Comparison of ENCODE assay signal across 1 cellular context in the genomic region with DNA sequence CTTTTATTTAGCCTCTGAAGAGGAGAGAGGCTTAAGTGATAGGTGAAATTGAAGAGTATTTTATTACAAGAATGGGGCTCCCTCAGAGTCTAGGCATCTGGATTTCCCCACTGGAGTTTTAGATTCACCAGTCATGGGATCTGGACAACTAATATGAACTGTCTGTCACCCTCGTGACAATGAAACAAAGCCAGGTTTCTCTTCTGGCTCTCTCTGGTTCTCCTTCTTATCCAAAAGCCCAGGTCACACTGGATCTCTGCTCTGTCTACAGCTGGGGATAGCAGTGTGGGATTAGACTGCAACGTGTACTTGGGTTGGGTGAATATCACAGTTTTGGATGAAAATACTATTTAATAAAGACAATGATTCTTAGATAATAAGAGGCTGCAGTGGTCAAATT.
TF ChIP-seq lines count a peak whose summit lies in the region.

No MANE protein-coding gene starts in this region.

TF ChIP-seq in WTC11, 78 proteins besides CTCF, POLR2A, EP300 and RAD21 (continued from another document):
- TF ChIP-seq, protein P1, sequence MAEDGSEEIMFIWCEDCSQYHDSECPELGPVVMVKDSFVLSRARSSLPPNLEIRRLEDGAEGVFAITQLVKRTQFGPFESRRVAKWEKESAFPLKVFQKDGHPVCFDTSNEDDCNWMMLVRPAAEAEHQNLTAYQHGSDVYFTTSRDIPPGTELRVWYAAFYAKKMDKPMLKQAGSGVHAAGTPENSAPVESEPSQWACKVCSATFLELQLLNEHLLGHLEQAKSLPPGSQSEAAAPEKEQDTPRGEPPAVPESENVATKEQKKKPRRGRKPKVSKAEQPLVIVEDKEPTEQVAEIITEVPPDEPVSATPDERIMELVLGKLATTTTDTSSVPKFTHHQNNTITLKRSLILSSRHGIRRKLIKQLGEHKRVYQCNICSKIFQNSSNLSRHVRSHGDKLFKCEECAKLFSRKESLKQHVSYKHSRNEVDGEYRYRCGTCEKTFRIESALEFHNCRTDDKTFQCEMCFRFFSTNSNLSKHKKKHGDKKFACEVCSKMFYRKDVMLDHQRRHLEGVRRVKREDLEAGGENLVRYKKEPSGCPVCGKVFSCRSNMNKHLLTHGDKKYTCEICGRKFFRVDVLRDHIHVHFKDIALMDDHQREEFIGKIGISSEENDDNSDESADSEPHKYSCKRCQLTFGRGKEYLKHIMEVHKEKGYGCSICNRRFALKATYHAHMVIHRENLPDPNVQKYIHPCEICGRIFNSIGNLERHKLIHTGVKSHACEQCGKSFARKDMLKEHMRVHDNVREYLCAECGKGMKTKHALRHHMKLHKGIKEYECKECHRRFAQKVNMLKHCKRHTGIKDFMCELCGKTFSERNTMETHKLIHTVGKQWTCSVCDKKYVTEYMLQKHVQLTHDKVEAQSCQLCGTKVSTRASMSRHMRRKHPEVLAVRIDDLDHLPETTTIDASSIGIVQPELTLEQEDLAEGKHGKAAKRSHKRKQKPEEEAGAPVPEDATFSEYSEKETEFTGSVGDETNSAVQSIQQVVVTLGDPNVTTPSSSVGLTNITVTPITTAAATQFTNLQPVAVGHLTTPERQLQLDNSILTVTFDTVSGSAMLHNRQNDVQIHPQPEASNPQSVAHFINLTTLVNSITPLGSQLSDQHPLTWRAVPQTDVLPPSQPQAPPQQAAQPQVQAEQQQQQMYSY (CRISPR knock-in tag; IDR thresholded peaks at IDR 0.05): no peak
- TF ChIP-seq MAX (CRISPR knock-in tag; IDR thresholded peaks at IDR 0.05): no peak
